1 cellular context compared by ENCODE assay signal in the genomic region with DNA sequence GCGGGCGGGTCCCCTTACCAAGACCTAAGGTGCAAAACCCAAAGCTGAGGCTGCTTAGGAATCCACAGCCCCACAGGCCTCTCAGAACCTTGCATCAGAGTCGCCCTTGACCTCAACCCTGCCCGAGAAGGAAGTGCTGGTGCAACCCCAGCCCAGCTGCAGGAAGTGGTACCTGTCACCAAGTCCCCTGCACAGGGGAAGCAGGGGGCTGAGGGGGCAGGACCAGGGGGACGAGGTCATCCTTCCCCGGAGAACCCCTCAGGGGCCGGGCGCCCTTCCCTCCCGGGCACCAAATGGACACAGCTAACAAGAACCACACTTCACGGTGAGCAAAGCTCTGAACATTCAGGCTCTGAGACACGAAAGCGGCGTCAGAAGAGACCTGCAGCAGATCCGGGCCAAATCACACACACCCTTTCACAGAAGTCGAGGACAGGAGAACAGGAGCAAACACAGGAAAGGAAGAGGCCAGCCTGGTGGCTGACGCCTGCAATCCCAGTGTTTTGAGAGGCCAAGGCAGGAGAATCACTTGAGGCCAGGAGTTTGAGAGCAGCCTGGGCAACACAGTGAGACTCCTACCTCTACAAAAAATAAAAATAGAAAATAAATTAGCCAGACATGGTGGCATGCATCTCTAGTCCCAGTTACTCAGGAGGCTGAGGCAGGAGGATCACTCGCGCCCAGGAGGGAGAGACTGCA.
TF ChIP-seq lines count a peak whose summit lies in the region.

No MANE protein-coding gene starts in this region.

TF ChIP-seq in GM12878, 131 proteins besides CTCF, POLR2A, EP300 and RAD21 (continues in another document):
- TF ChIP-seq ZBED1 (IDR thresholded peaks at IDR 0.05; ENCODE audit: borderline replicate concordance) (no peak), SMARCA5 (IDR thresholded peaks at IDR 0.05) (no peak), TAF1 (IDR thresholded peaks at IDR 0.05; ENCODE audit: borderline replicate concordance, low read depth, low read length) (no peak), BCLAF1 (IDR thresholded peaks at IDR 0.05) (no peak), MYC (IDR thresholded peaks at IDR 0.05; ENCODE audit: insufficient read depth, insufficient read length, insufficient replicate concordance, low read length, severe bottlenecking) (no peak), MXI1 (IDR thresholded peaks at IDR 0.05; ENCODE audit: low read depth, low read length) (no peak), ZBTB40 (IDR thresholded peaks at IDR 0.05; ENCODE audit: borderline replicate concordance) (peak; percentile 80), SPI1 (IDR thresholded peaks at IDR 0.05; ENCODE audit: borderline replicate concordance, insufficient read depth, low read depth, low read length) (peak; percentile 68), SIN3A (IDR thresholded peaks at IDR 0.05; ENCODE audit: low read depth, low read length) (peak; percentile 69; the same call in 1 of the 2 replicates), IKZF1 (conservative IDR thresholded peaks at IDR 0.05) (0 out of 2 replicates have a peak, but pooled peaks have one; percentile 46), ZBTB4 (CRISPR knock-in tag; IDR thresholded peaks at IDR 0.05) (no peak), CHD4 (IDR thresholded peaks at IDR 0.05) (no peak), MEF2A (IDR thresholded peaks at IDR 0.05; ENCODE audit: insufficient read depth, low read depth, low read length) (no peak), CEBPB (IDR thresholded peaks at IDR 0.05; ENCODE audit: borderline replicate concordance in 1 of 2, low read depth in 2 of 2, low read length in 2 of 2) (no peak), RELA (IDR thresholded peaks at IDR 0.05; ENCODE audit: borderline replicate concordance, partially characterized antibody) (no peak), NFIC (IDR thresholded peaks at IDR 0.05; ENCODE audit: low read depth, low read length) (no peak), SRF (IDR thresholded peaks at IDR 0.05; ENCODE audit: low read depth in 2 of 2, low read length in 2 of 2) (no peak), KAT2A (conservative IDR thresholded peaks at IDR 0.05; ENCODE audit: control insufficient read depth, low read depth, low read length) (no peak), HSF1 (IDR thresholded peaks at IDR 0.05; ENCODE audit: low read depth, low read length) (no peak), TCF7 (IDR thresholded peaks at IDR 0.05; ENCODE audit: borderline replicate concordance) (no peak), POU2F2 (IDR thresholded peaks at IDR 0.05; ENCODE audit: borderline replicate concordance, low read depth, low read length) (no peak), BCL3 (IDR thresholded peaks at IDR 0.05; ENCODE audit: borderline replicate concordance, insufficient read depth, low read depth, low read length, poor library complexity, severe bottlenecking) (no peak), EGR1 (IDR thresholded peaks at IDR 0.05; ENCODE audit: borderline replicate concordance in 1 of 2, low read depth in 2 of 2, low read length in 2 of 2) (no peak), SMAD1 (IDR thresholded peaks at IDR 0.05; ENCODE audit: low read depth, partially characterized antibody) (no peak), BACH1 (IDR thresholded peaks at IDR 0.05; ENCODE audit: borderline replicate concordance) (no peak), IRF5 (IDR thresholded peaks at IDR 0.05; ENCODE audit: borderline replicate concordance) (no peak), GABPA (IDR thresholded peaks at IDR 0.05; ENCODE audit: low read depth) (peak; percentile 84), ESRRA (IDR thresholded peaks at IDR 0.05; ENCODE audit: low read length) (no peak), STAT3 (IDR thresholded peaks at IDR 0.05; ENCODE audit: low read depth, low read length) (no peak)
- TF ChIP-seq, protein P1, sequence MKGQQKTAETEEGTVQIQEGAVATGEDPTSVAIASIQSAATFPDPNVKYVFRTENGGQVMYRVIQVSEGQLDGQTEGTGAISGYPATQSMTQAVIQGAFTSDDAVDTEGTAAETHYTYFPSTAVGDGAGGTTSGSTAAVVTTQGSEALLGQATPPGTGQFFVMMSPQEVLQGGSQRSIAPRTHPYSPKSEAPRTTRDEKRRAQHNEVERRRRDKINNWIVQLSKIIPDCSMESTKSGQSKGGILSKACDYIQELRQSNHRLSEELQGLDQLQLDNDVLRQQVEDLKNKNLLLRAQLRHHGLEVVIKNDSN (IDR thresholded peaks at IDR 0.05; ENCODE audit: borderline replicate concordance, extremely low read length, insufficient read depth, low read depth, low read length): no peak
- TF ChIP-seq, protein P2, sequence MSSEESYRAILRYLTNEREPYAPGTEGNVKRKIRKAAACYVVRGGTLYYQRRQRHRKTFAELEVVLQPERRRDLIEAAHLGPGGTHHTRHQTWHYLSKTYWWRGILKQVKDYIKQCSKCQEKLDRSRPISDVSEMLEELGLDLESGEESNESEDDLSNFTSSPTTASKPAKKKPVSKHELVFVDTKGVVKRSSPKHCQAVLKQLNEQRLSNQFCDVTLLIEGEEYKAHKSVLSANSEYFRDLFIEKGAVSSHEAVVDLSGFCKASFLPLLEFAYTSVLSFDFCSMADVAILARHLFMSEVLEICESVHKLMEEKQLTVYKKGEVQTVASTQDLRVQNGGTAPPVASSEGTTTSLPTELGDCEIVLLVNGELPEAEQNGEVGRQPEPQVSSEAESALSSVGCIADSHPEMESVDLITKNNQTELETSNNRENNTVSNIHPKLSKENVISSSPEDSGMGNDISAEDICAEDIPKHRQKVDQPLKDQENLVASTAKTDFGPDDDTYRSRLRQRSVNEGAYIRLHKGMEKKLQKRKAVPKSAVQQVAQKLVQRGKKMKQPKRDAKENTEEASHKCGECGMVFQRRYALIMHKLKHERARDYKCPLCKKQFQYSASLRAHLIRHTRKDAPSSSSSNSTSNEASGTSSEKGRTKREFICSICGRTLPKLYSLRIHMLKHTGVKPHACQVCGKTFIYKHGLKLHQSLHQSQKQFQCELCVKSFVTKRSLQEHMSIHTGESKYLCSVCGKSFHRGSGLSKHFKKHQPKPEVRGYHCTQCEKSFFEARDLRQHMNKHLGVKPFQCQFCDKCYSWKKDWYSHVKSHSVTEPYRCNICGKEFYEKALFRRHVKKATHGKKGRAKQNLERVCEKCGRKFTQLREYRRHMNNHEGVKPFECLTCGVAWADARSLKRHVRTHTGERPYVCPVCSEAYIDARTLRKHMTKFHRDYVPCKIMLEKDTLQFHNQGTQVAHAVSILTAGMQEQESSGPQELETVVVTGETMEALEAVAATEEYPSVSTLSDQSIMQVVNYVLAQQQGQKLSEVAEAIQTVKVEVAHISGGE (CRISPR knock-in tag; IDR thresholded peaks at IDR 0.05): 0 out of 2 replicates have a peak, but pooled peaks have one; percentile 28
- TF ChIP-seq, protein P3, sequence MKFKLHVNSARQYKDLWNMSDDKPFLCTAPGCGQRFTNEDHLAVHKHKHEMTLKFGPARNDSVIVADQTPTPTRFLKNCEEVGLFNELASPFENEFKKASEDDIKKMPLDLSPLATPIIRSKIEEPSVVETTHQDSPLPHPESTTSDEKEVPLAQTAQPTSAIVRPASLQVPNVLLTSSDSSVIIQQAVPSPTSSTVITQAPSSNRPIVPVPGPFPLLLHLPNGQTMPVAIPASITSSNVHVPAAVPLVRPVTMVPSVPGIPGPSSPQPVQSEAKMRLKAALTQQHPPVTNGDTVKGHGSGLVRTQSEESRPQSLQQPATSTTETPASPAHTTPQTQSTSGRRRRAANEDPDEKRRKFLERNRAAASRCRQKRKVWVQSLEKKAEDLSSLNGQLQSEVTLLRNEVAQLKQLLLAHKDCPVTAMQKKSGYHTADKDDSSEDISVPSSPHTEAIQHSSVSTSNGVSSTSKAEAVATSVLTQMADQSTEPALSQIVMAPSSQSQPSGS (IDR thresholded peaks at IDR 0.05; ENCODE audit: low read length): no peak
